ENCODE assay signal across 20 cellular contexts in genomic region chr15:86063328-86064180, GRCh38. TPM values are rescaled to one million over a fixed set of nuclear protein-coding genes. Genes with fewer than 3 reads are reported as not detected.
"Had no signal": no experiment of that assay in that cellular context is flagged by ENCODE, and none has a peak within 500 bp of the region (broad histone marks: within the 10 kb centered on the region; RNA-seq: fewer than 3 reads in every experiment).

No MANE protein-coding gene starts in this region.

- H3K27ac Mint-ChIP-seq: activated CD4-positive, alpha-beta T cell treated with anti-CD3 and anti-CD28 coated beads, Interleukin-2, amount 10 ng/mL, durations not matched to agents 24 days and 14 days; activated CD8-positive, alpha-beta T cell treated with anti-CD3 and anti-CD28 coated beads for 36 hours; activated naive CD4-positive, alpha-beta T cell treated with anti-CD3 and anti-CD28 coated beads, Interleukin-2, amount 10 ng/mL, durations not matched to agents 7 days and 5 days; activated naive CD8-positive, alpha-beta T cell treated with anti-CD3 and anti-CD28 coated beads, Interleukin-2, amount 50 U/mL, for 24 hours; activated T-helper 2 cell treated with anti-CD3 and anti-CD28 coated beads, Interferon-gamma antibody, Interleukin-2, Interleukin-4, amounts not matched to agents 10 μg/mL and 5 μg/mL and 100 μg/mL, durations not matched to agents 14 hours and 24 hours and 36 hours; mesothelial cell of epicardium; stimulated activated effector memory CD8-positive, alpha-beta T cell treated with anti-CD3 and anti-CD28 coated beads, Interleukin-12 subunit alpha, Interleukin-12 subunit beta, amount 100 ng/mL, for 72 hours had no signal

- H3K27me3 Mint-ChIP-seq: activated CD4-positive, alpha-beta T cell treated with anti-CD3 and anti-CD28 coated beads, Interleukin-2, amount 10 ng/mL, durations not matched to agents 24 days and 14 days; activated naive CD4-positive, alpha-beta T cell treated with anti-CD3 and anti-CD28 coated beads, Interleukin-2, amount 10 ng/mL, durations not matched to agents 7 days and 5 days had no signal

- H3K4me3 Mint-ChIP-seq: activated CD4-positive, alpha-beta T cell treated with anti-CD3 and anti-CD28 coated beads, Interleukin-2, amount 10 ng/mL, durations not matched to agents 24 days and 14 days; activated CD8-positive, alpha-beta T cell treated with anti-CD3 and anti-CD28 coated beads for 36 hours; activated naive CD4-positive, alpha-beta T cell treated with anti-CD3 and anti-CD28 coated beads, Interleukin-2, amount 10 ng/mL, durations not matched to agents 7 days and 5 days; activated naive CD8-positive, alpha-beta T cell treated with anti-CD3 and anti-CD28 coated beads, Interleukin-2, amount 50 U/mL, for 24 hours; mesothelial cell of epicardium; stimulated activated effector memory CD8-positive, alpha-beta T cell treated with anti-CD3 and anti-CD28 coated beads, Interleukin-12 subunit alpha, Interleukin-12 subunit beta, amount 100 ng/mL, for 72 hours had no signal

- DNase-seq: activated CD4-positive, alpha-beta T cell treated with anti-CD3 and anti-CD28 coated beads, Interleukin-2, amount 10 ng/mL, durations not matched to agents 24 days and 14 days; activated CD4-positive, CD25-positive, alpha-beta regulatory T cell; activated CD8-positive, alpha-beta T cell treated with anti-CD3 and anti-CD28 coated beads for 36 hours; activated naive CD4-positive, alpha-beta T cell treated with anti-CD3 and anti-CD28 coated beads, Interleukin-2, amount 10 ng/mL, durations not matched to agents 7 days and 5 days; activated naive CD8-positive, alpha-beta T cell treated with anti-CD3 and anti-CD28 coated beads, Interleukin-2, amount 50 U/mL, for 24 hours; activated T-cell treated with anti-CD3 and anti-CD28 coated beads, Interleukin-2, amount 50 U/mL, for 1 hour; effector CD8-positive, alpha-beta T cell; left cardiac atrium; lower lobe of right lung; ovary; stimulated activated CD4-positive, alpha-beta T cell treated with anti-CD3 and anti-CD28 coated beads, Interleukin-4, amount 100 ng/mL, for 24 hours; stomach; T-helper 1 cell; T-helper 9 cell; trophoblast cell had no signal

- H3K4me1 Mint-ChIP-seq: activated CD4-positive, alpha-beta T cell treated with anti-CD3 and anti-CD28 coated beads, Interleukin-2, amount 10 ng/mL, durations not matched to agents 24 days and 14 days; activated naive CD4-positive, alpha-beta T cell treated with anti-CD3 and anti-CD28 coated beads, Interleukin-2, amount 10 ng/mL, durations not matched to agents 7 days and 5 days; activated naive CD8-positive, alpha-beta T cell treated with anti-CD3 and anti-CD28 coated beads, Interleukin-2, amount 50 U/mL, for 24 hours; mesothelial cell of epicardium; stimulated activated effector memory CD8-positive, alpha-beta T cell treated with anti-CD3 and anti-CD28 coated beads, Interleukin-12 subunit alpha, Interleukin-12 subunit beta, amount 100 ng/mL, for 72 hours had no signal

- H3K36me3 Mint-ChIP-seq: activated naive CD4-positive, alpha-beta T cell treated with anti-CD3 and anti-CD28 coated beads, Interleukin-2, amount 10 ng/mL, durations not matched to agents 7 days and 5 days; mesothelial cell of epicardium; stimulated activated effector memory CD8-positive, alpha-beta T cell treated with anti-CD3 and anti-CD28 coated beads, Interleukin-12 subunit alpha, Interleukin-12 subunit beta, amount 100 ng/mL, for 72 hours had no signal

- ATAC-seq: activated CD8-positive, alpha-beta T cell treated with anti-CD3 and anti-CD28 coated beads for 36 hours; activated naive CD8-positive, alpha-beta T cell treated with anti-CD3 and anti-CD28 coated beads, Interleukin-2, amount 50 U/mL, for 24 hours; esophagus mucosa; left cardiac atrium; lower lobe of right lung; sciatic nerve; stimulated activated effector memory CD8-positive, alpha-beta T cell treated with anti-CD3 and anti-CD28 coated beads, Interleukin-12 subunit alpha, Interleukin-12 subunit beta, amount 100 ng/mL, for 72 hours had no signal

- H3K9me3 Mint-ChIP-seq: activated CD4-positive, alpha-beta T cell treated with anti-CD3 and anti-CD28 coated beads, Interleukin-2, amount 10 ng/mL, durations not matched to agents 24 days and 14 days; activated naive CD4-positive, alpha-beta T cell treated with anti-CD3 and anti-CD28 coated beads, Interleukin-2, amount 10 ng/mL, durations not matched to agents 7 days and 5 days; activated T-helper 2 cell treated with anti-CD3 and anti-CD28 coated beads, Interferon-gamma antibody, Interleukin-2, Interleukin-4, amounts not matched to agents 10 μg/mL and 5 μg/mL and 100 μg/mL, durations not matched to agents 14 hours and 24 hours and 36 hours had no signal

RNA-seq across cellular contexts. Expression of gene AGBL1, which starts 16.1 kb away (rescaled TPM):
- total RNA-seq: activated CD4-positive, alpha-beta T cell treated with anti-CD3 and anti-CD28 coated beads, Interleukin-2, amount 10 ng/mL, durations not matched to agents 24 days and 14 days; activated CD8-positive, alpha-beta T cell treated with anti-CD3 and anti-CD28 coated beads for 36 hours; esophagus mucosa; mesothelial cell of epicardium had no signal
